In genomic region chr12:65279387-65280112, GRCh38 we compare ENCODE assay signal across 7 cellular contexts.
DNase-seq lines count a peak whose midpoint lies in the region; ATAC-seq and TF ChIP-seq lines count a peak whose summit lies in the region.

No MANE protein-coding gene starts in this region.

- H3K27ac ChIP-seq in RWPE2 (ENCODE audit: poor library complexity, severe bottlenecking) = peak overlapping the region; percentile 2

- H3K36me3 ChIP-seq in RWPE2 (ENCODE audit: low read depth) = no peaks in the 10 kb centered on the region

- H3K4me1 ChIP-seq in RWPE2 (ENCODE audit: insufficient read depth, poor library complexity, severe bottlenecking) = peaks cover 8% of the 10 kb centered on the region

- H3K4me3 ChIP-seq in RWPE2 (ENCODE audit: severe bottlenecking) (peak overlapping the region; percentile 61), fibroblast of mammary gland (ENCODE audit: control insufficient read depth, low read depth, low read length) (peak overlapping the region; percentile 85)

- DNase-seq in RWPE2 (ENCODE audit: low spot score) (no peak), fibroblast of mammary gland (ENCODE audit: low read depth) (peak; percentile 14), putamen (ENCODE audit: low spot score) (peak; percentile 22), DMS114 treated with DMSO at 0.1 percent for 48 hours (lab: John Stamatoyannopoulos, UW; ENCODE audit: unreplicated experiment) (no peak), UCSD-AML1 (lab: John Stamatoyannopoulos, UW; ENCODE audit: unreplicated experiment) (no peak), NCI-H1417 (lab: John Stamatoyannopoulos, UW) (no peak)

- no peaks in the 10 kb centered on the region for H3K27me3 ChIP-seq in RWPE2 (ENCODE audit: insufficient read depth, poor library complexity, severe bottlenecking)

- H3K9me3 ChIP-seq in RWPE2 (ENCODE audit: severe bottlenecking) = no peaks in the 10 kb centered on the region

- ATAC-seq in GM21723 (IDR thresholded peaks at IDR 0.05; ENCODE audit: unreplicated experiment) = peak; percentile 34
- ATAC-seq in RWPE2 (ENCODE audit: low read depth) = no peak

- no peak for TF ChIP-seq CTCF in RWPE2 (IDR thresholded peaks at IDR 0.05; ENCODE audit: poor library complexity, severe bottlenecking)
- TF ChIP-seq CTCF in fibroblast of mammary gland (conservative IDR thresholded peaks at IDR 0.05; ENCODE audit: control insufficient read depth, insufficient read depth, low read depth, low read length) = no peak

Comparison
In these comparisons a context has a peak if more than half of its experiments do, and no peak if none do; other contexts are left out.
1. DNase-seq: peak in fibroblast of mammary gland (single experiment) and putamen (single experiment); none in RWPE2 (single experiment), DMS114 treated with DMSO at 0.1 percent for 48 hours (single experiment), UCSD-AML1 (single experiment) and NCI-H1417 (0 of 3).